ENCODE assay signal across 16 cellular contexts in the genomic region with DNA sequence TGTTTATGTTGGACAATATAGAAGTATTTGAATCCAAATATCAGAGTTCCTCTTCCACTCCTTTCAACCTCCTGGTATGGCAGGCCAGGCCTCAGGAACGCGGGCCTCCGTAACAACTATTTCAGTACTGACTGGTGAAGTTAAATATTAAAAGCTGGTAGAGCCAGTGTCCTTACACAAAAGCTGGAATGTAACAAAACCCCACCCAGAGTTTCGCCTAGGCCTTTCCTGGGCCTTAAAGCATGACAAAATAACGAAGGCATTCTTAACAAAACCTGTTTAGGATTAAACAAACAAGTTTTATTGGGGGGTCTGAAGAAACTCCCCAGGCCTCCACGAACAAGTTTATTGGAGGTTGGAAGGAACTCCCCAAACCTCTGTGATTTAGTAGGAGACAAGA.
DNase-seq lines count a peak whose midpoint lies in the region; ATAC-seq and TF ChIP-seq lines count a peak whose summit lies in the region.
"Had no signal": no experiment of that assay in that cellular context is flagged by ENCODE, and none has a peak within 500 bp of the region (broad histone marks: within the 10 kb centered on the region; RNA-seq: fewer than 3 reads in every experiment).

No MANE protein-coding gene starts in this region.

- H3K4me2 ChIP-seq in PC-9: peak overlapping the region; percentile 68

- no peaks in the 10 kb centered on the region for H3K9me3 ChIP-seq in PC-9 (ENCODE audit: insufficient read depth, low read depth)
- H3K9me3 ChIP-seq: gastrocnemius medialis had no signal

- ATAC-seq in HG03108 (IDR thresholded peaks at IDR 0.05; ENCODE audit: unreplicated experiment): no peak
- ATAC-seq: gastrocnemius medialis had no signal

- no peak for TF ChIP-seq CTCF in 22Rv1 (IDR thresholded peaks at IDR 0.05)
- no peak for TF ChIP-seq CTCF in PC-9 (conservative IDR thresholded peaks at IDR 0.05)
- no peak for TF ChIP-seq CTCF in fibroblast of villous mesenchyme (IDR thresholded peaks at IDR 0.05; ENCODE audit: insufficient read depth, low read depth, low read length)

- no peak overlapping the region for H2AFZ ChIP-seq in PC-9

- peak; percentile 54 to 90 for DNase-seq in PC-9
- DNase-seq in fibroblast of villous mesenchyme (ENCODE audit: low read depth): peak; percentile 49
- peak; percentile 62 for DNase-seq in mucosa of gallbladder (ENCODE audit: low spot score)
- no peak for DNase-seq in Kasumi-1 (lab: John Stamatoyannopoulos, UW)
- DNase-seq in globus pallidus (ENCODE audit: low spot score): no peak
- no peak for DNase-seq in middle frontal gyrus (ENCODE audit: extremely low spot score, low spot score)
- DNase-seq: activated effector memory CD4-positive, alpha-beta T cell treated with Interleukin-2 at 50 U/mL for 16 hours; brain microvascular endothelial cell; effector CD8-positive, alpha-beta T cell; gastrocnemius medialis; GF-D8; MV-4-11; naive B cell; stimulated activated CD4-positive, alpha-beta T cell treated with anti-CD3 and anti-CD28 coated beads, Interleukin-2, amount 100 ng/mL, for 24 hours had no signal

- H3K4me1 ChIP-seq in PC-9 (replicated peaks; ENCODE audit: insufficient read depth): peaks cover 59% of the 10 kb centered on the region
- H3K4me1 ChIP-seq: gastrocnemius medialis had no signal

- H3K36me3 ChIP-seq in PC-9 (ENCODE audit: low read depth): no peaks in the 10 kb centered on the region
- H3K36me3 ChIP-seq: brain microvascular endothelial cell, gastrocnemius medialis had no signal

- CTCF ChIA-PET in PC-9 (lab: Charles Lee): interaction anchor here (0.6 kb wide), 1 partner anchor 1177 kb away, joined by 5 read pairs; no protein-coding TSS in a partner anchor

- POLR2A ChIA-PET in PC-9 (lab: Charles Lee; ENCODE audit: unreplicated experiment): interaction anchor here (0.5 to 0.9 kb wide), 6 partner anchors 19 to 1246 kb away, joined by 3 to 19 read pairs (median 6); partner anchors contain the start of gene GNE

- no peaks in the 10 kb centered on the region for H3K9me2 ChIP-seq in PC-9 (ENCODE audit: insufficient read depth)

- peak overlapping the region; percentile 19; the same call in 1 of the 2 replicates for H3K4me3 ChIP-seq in PC-9
- no peak overlapping the region for H3K4me3 ChIP-seq in fibroblast of villous mesenchyme (ENCODE audit: low read depth, low read length)
- H3K4me3 ChIP-seq: gastrocnemius medialis had no signal

- intact Hi-C loops in PC-9 (cut with micrococcal nuclease; ENCODE audit: unreplicated experiment): loop anchor here (1.0 kb wide), 1 partner anchor 46 kb away; no protein-coding TSS in a partner anchor

- no peaks in the 10 kb centered on the region for H3K27me3 ChIP-seq in PC-9 (ENCODE audit: insufficient read depth, low read depth)
- H3K27me3 ChIP-seq: brain microvascular endothelial cell had no signal

- no TSS peak for BruUV-seq in PC-9 (replicated peaks; lab: Mats Ljungman, UMichigan)

- H3K27ac ChIP-seq in 22Rv1 (0 out of 2 replicates have a peak overlapping the region, but pooled peaks have one; percentile 2), PC-9 (peak overlapping the region; percentile 95)
- H3K27ac ChIP-seq: brain microvascular endothelial cell, gastrocnemius medialis had no signal

- no peaks in the 10 kb centered on the region for H4K20me1 ChIP-seq in PC-9 (ENCODE audit: insufficient read depth)

- H3K79me2 ChIP-seq in PC-9 (ENCODE audit: low read depth): no peaks in the 10 kb centered on the region

- H3F3A ChIP-seq in PC-9 (ENCODE audit: insufficient read depth, low read depth): peaks cover 51% of the 10 kb centered on the region

Comparison
In these comparisons a context has a peak if more than half of its experiments do, and no peak if none do; other contexts are left out.
1. DNase-seq: peak in PC-9 (2 of 2), fibroblast of villous mesenchyme (single experiment) and mucosa of gallbladder (single experiment); none in Kasumi-1 (0 of 2), globus pallidus (single experiment) and middle frontal gyrus (single experiment).